ENCODE assay signal across 11 cellular contexts in the genomic region with DNA sequence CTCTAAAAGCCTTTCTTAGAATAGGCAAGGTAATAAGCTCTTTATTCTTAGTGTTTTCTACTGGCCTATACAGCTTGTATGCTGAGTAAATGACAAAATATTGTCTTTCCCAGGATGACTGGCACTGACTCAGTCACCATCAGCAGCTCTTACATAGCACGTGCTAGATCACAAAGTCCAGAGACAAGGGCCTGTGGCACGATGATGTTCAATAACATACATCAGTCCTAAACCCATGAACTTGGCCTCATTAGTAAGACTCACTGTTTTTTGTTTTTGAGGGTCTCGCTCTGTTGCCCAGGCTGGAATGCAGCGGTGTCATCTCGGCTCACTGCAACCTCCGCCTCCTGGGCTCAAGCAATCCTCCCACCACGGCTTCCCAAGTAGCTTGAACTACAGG. TPM values are rescaled to one million over a fixed set of nuclear protein-coding genes. Genes with fewer than 3 reads are reported as not detected.
A peak's percentile ranks its signal among the peaks of the same experiment; 100 is the strongest.
DNase-seq lines count a peak whose midpoint lies in the region; ATAC-seq and TF ChIP-seq lines count a peak whose summit lies in the region.
"Had no signal": no experiment of that assay in that cellular context is flagged by ENCODE, and none has a peak within 500 bp of the region (broad histone marks: within the 10 kb centered on the region; RNA-seq: fewer than 3 reads in every experiment).

No MANE protein-coding gene starts in this region.

- H3K27ac Mint-ChIP-seq in activated naive CD4-positive, alpha-beta T cell treated with anti-CD3 and anti-CD28 coated beads, Interleukin-2, amount 50 U/mL, for 24 hours, result no peak overlapping the region

- ATAC-seq in mucosa of descending colon (peak; percentile 20), GM21528 (IDR thresholded peaks at IDR 0.05; ENCODE audit: low FRiP score, unreplicated experiment) (no peak)

- H3K36me3 Mint-ChIP-seq in activated naive CD4-positive, alpha-beta T cell treated with anti-CD3 and anti-CD28 coated beads, Interleukin-2, amount 50 U/mL, for 24 hours, result peaks cover 2% of the 10 kb centered on the region

- H3K4me3 Mint-ChIP-seq in activated naive CD4-positive, alpha-beta T cell treated with anti-CD3 and anti-CD28 coated beads, Interleukin-2, amount 50 U/mL, for 24 hours, result peak overlapping the region; percentile 3

- H3K27me3 Mint-ChIP-seq in activated naive CD4-positive, alpha-beta T cell treated with anti-CD3 and anti-CD28 coated beads, Interleukin-2, amount 50 U/mL, for 24 hours, result no peaks in the 10 kb centered on the region

- H3K4me1 ChIP-seq in mucosa of descending colon (ENCODE audit: low read depth), result peaks cover 26% of the 10 kb centered on the region

- H3K36me3 ChIP-seq in mucosa of descending colon (ENCODE audit: low read depth), result no peaks in the 10 kb centered on the region

- intact Hi-C loops in mucosa of descending colon (cut with DNase I, micrococcal nuclease), result no loop called here

- DNase-seq in A172 (ENCODE audit: low spot score), result peak; percentile 20
- peak; percentile 70 for DNase-seq in HCEC 1CT
- no peak for DNase-seq in mucosa of descending colon
- DNase-seq in SHP77 (lab: John Stamatoyannopoulos, UW), result no peak
- no peak for DNase-seq in COLO829 (ENCODE audit: low spot score)
- no peak for DNase-seq in islet precursor cell
- DNase-seq: C1 segment of cervical spinal cord, NCI-H2107 had no signal

- no peak overlapping the region for H3K4me3 ChIP-seq in mucosa of descending colon
- H3K4me3 ChIP-seq: lung had no signal

- H3K4me1 Mint-ChIP-seq in activated naive CD4-positive, alpha-beta T cell treated with anti-CD3 and anti-CD28 coated beads, Interleukin-2, amount 50 U/mL, for 24 hours, result peaks cover 84% of the 10 kb centered on the region

- H3K9me3 ChIP-seq in mucosa of descending colon, result no peaks in the 10 kb centered on the region

- no peak for TF ChIP-seq CTCF in mucosa of descending colon (IDR thresholded peaks at IDR 0.05)

- H3K9me3 Mint-ChIP-seq in activated naive CD4-positive, alpha-beta T cell treated with anti-CD3 and anti-CD28 coated beads, Interleukin-2, amount 50 U/mL, for 24 hours, result no peaks in the 10 kb centered on the region

RNA-seq across cellular contexts. Expression of gene CELF1, which starts 42.7 kb away (rescaled TPM):
- 94.7 and 115 TPM in 2 replicates for total RNA-seq in A172 (2014; rRNA removed; shearing (Covaris generic))
- 100 to 1,000 TPM in 1 of 3 donors, 10 to 100 TPM in 2; 83.7 to 132 (median 94.1) TPM for total RNA-seq in mucosa of descending colon

RNA-seq across cellular contexts. Expression of gene PTPMT1, which starts 55.2 kb away (rescaled TPM):
- total RNA-seq in A172 (2014; rRNA removed; shearing (Covaris generic)), result 225 and 253 TPM in 2 replicates
- total RNA-seq in mucosa of descending colon, result 10 to 100 TPM; 20.8 to 36.1 (median 27.1) TPM

Comparison
In these comparisons a context has a peak if more than half of its experiments do, and no peak if none do; other contexts are left out.
1. DNase-seq: peak in A172 (single experiment) and HCEC 1CT (single experiment); none in mucosa of descending colon (0 of 3), SHP77 (0 of 2), COLO829 (single experiment) and islet precursor cell (single experiment).